15 cellular contexts compared by ENCODE assay signal in genomic region chr1:234368320-234369032, GRCh38. TPM values are rescaled to one million over a fixed set of nuclear protein-coding genes. Genes with fewer than 3 reads are reported as not detected.
A peak's percentile ranks its signal among the peaks of the same experiment; 100 is the strongest.
DNase-seq lines count a peak whose midpoint lies in the region; ATAC-seq and TF ChIP-seq lines count a peak whose summit lies in the region.
"Had no signal": no experiment of that assay in that cellular context is flagged by ENCODE, and none has a peak within 500 bp of the region (broad histone marks: within the 10 kb centered on the region; RNA-seq: fewer than 3 reads in every experiment).

No MANE protein-coding gene starts in this region.

- H3K36me3 ChIP-seq in MM.1S (replicated peaks; ENCODE audit: insufficient read depth, low read length): no peaks in the 10 kb centered on the region
- H3K36me3 ChIP-seq: BLaER1, cardiac muscle cell had no signal

- peaks cover 27% of the 10 kb centered on the region for H3K4me1 Mint-ChIP-seq in activated CD4-positive, alpha-beta T cell treated with anti-CD3 and anti-CD28 coated beads, Interleukin-2, amount 10 ng/mL, durations not matched to agents 7 days and 5 days

- CTCF ChIA-PET in activated CD4-positive, alpha-beta T cell treated with anti-CD3 and anti-CD28 coated beads, Interleukin-2, amount 10 ng/mL, durations not matched to agents 7 days and 5 days (lab: Charles Lee): no interaction called here

- TF ChIP-seq CTCF in dorsolateral prefrontal cortex (IDR thresholded peaks at IDR 0.05 in 54 of 56, conservative IDR thresholded peaks at IDR 0.05 in 2 of 56; ENCODE audit: low read depth in 1 of 56, partially characterized antibody in 56 of 56) (no peak), MM.1S (IDR thresholded peaks at IDR 0.05; ENCODE audit: low read length) (no peak)

- H3K9me3 Mint-ChIP-seq in activated CD4-positive, alpha-beta T cell treated with anti-CD3 and anti-CD28 coated beads, Interleukin-2, amount 10 ng/mL, durations not matched to agents 7 days and 5 days: no peaks in the 10 kb centered on the region

- H3K27ac ChIP-seq in dorsolateral prefrontal cortex (peak overlapping the region in 44 of 59 donors; percentile 1 to 78 (median 54)), MM.1S (ENCODE audit: low read length) (no peak overlapping the region)
- H3K27ac ChIP-seq: BLaER1, cardiac muscle cell had no signal

- POLR2A ChIA-PET in activated CD4-positive, alpha-beta T cell treated with anti-CD3 and anti-CD28 coated beads, Interleukin-2, amount 10 ng/mL, durations not matched to agents 7 days and 5 days (lab: Charles Lee): no interaction called here

- H3K9ac ChIP-seq in MM.1S (ENCODE audit: low read length): no peak overlapping the region
- H3K9ac ChIP-seq: BLaER1 had no signal

- no peak overlapping the region for H3K4me3 Mint-ChIP-seq in activated CD4-positive, alpha-beta T cell treated with anti-CD3 and anti-CD28 coated beads, Interleukin-2, amount 10 ng/mL, durations not matched to agents 7 days and 5 days

- intact Hi-C loops in dorsolateral prefrontal cortex (cut with DNase I): no loop called here

- no peak overlapping the region for H3K27ac Mint-ChIP-seq in activated CD4-positive, alpha-beta T cell treated with anti-CD3 and anti-CD28 coated beads, Interleukin-2, amount 10 ng/mL, durations not matched to agents 7 days and 5 days

- H3K4me3 ChIP-seq in dorsolateral prefrontal cortex (peak overlapping the region in 1 of 59 donors; percentile 6), MM.1S (ENCODE audit: low read length) (no peak overlapping the region)
- H3K4me3 ChIP-seq: BLaER1, cardiac muscle cell had no signal

- H3K36me3 Mint-ChIP-seq in activated CD4-positive, alpha-beta T cell treated with anti-CD3 and anti-CD28 coated beads, Interleukin-2, amount 10 ng/mL, durations not matched to agents 7 days and 5 days (ENCODE audit: low read depth): peaks cover 5% of the 10 kb centered on the region

- no peaks in the 10 kb centered on the region for H3K9me2 ChIP-seq in MM.1S (replicated peaks; ENCODE audit: insufficient read depth, low read length)

- H3F3A ChIP-seq in MM.1S (ENCODE audit: insufficient read depth, low read length): peaks cover 15% of the 10 kb centered on the region

- H3K4me2 ChIP-seq in MM.1S (ENCODE audit: low read depth, low read length): no peak overlapping the region
- H3K4me2 ChIP-seq: BLaER1 had no signal

- H2AFZ ChIP-seq in MM.1S (ENCODE audit: low read length): no peak overlapping the region

- DNase-seq in stimulated activated CD4-positive, alpha-beta T cell treated with anti-CD3 and anti-CD28 coated beads, Interleukin-15, amount 100 ng/mL, for 24 hours: peak; percentile 32
- DNase-seq in stimulated activated CD4-positive, alpha-beta T cell treated with anti-CD3 and anti-CD28 coated beads, Interleukin-12 subunit alpha, Interleukin-12 subunit beta, amount 100 ng/mL, for 4 hours: no peak
- DNase-seq in activated CD4-positive, alpha-beta T cell treated with anti-CD3 and anti-CD28 coated beads, Interleukin-2, amount 10 ng/mL, durations not matched to agents 7 days and 5 days: peak; percentile 30
- DNase-seq in dorsolateral prefrontal cortex: peak in 7 of 10 donors; percentile 36 to 78 (median 61)
- DNase-seq in superior temporal gyrus (ENCODE audit: extremely low spot score): peak; percentile 59
- no peak for DNase-seq in epidermal melanocyte (ENCODE audit: insufficient read length, low spot score)
- DNase-seq in MM.1S: no peak
- DNase-seq: glutamatergic neuron, HCEC 1CT, NCI-H1092, NCI-H446 treated with DMSO at 0.1 percent for 48 hours, RPMI8226 had no signal

- H3K9me3 ChIP-seq in MM.1S (replicated peaks; ENCODE audit: insufficient read depth, low read length): no peaks in the 10 kb centered on the region
- H3K9me3 ChIP-seq: BLaER1 had no signal

- no peak for ATAC-seq in GM18517 (IDR thresholded peaks at IDR 0.05; ENCODE audit: unreplicated experiment)

- H3K79me2 ChIP-seq in MM.1S (ENCODE audit: low read length): peaks cover 8% of the 10 kb centered on the region; the same call in 1 of the 2 replicates

- H3K4me1 ChIP-seq in MM.1S (ENCODE audit: low read length): 0 out of 2 replicates have a peak, but pooled peaks cover 6% of the 10 kb centered on the region

- H4K20me1 ChIP-seq in MM.1S (ENCODE audit: insufficient read depth, low read length): no peaks in the 10 kb centered on the region
- H4K20me1 ChIP-seq: BLaER1 had no signal

- no peaks in the 10 kb centered on the region for H3K27me3 ChIP-seq in dorsolateral prefrontal cortex
- H3K27me3 ChIP-seq in MM.1S (replicated peaks; ENCODE audit: insufficient read depth, low read length): no peaks in the 10 kb centered on the region
- H3K27me3 ChIP-seq: BLaER1 had no signal

- peaks cover 6% of the 10 kb centered on the region for H3K27me3 Mint-ChIP-seq in activated CD4-positive, alpha-beta T cell treated with anti-CD3 and anti-CD28 coated beads, Interleukin-2, amount 10 ng/mL, durations not matched to agents 7 days and 5 days

RNA-seq across cellular contexts. Expression of gene COA6, which starts 4.8 kb away (rescaled TPM):
- total RNA-seq in activated CD4-positive, alpha-beta T cell treated with anti-CD3 and anti-CD28 coated beads, Interleukin-2, amount 10 ng/mL, durations not matched to agents 7 days and 5 days: 10 to 100 TPM; 46.2 to 46.5 TPM
- total RNA-seq in dorsolateral prefrontal cortex: 10 to 100 TPM; 17.7 to 56.0 (median 37.2) TPM

Comparison
In these comparisons a context has a peak if more than half of its experiments do, and no peak if none do; other contexts are left out.
1. DNase-seq: peak in stimulated activated CD4-positive, alpha-beta T cell treated with anti-CD3 and anti-CD28 coated beads, Interleukin-15, amount 100 ng/mL, for 24 hours (single experiment), activated CD4-positive, alpha-beta T cell treated with anti-CD3 and anti-CD28 coated beads, Interleukin-2, amount 10 ng/mL, durations not matched to agents 7 days and 5 days (single experiment), dorsolateral prefrontal cortex (7 of 10) and superior temporal gyrus (single experiment); none in stimulated activated CD4-positive, alpha-beta T cell treated with anti-CD3 and anti-CD28 coated beads, Interleukin-12 subunit alpha, Interleukin-12 subunit beta, amount 100 ng/mL, for 4 hours (single experiment), epidermal melanocyte (single experiment) and MM.1S (single experiment).